ENCODE assay signal across 13 cellular contexts in genomic region chr2:219515874-219516629, GRCh38. TPM values are rescaled to one million over a fixed set of nuclear protein-coding genes. Genes with fewer than 3 reads are reported as not detected.
"Had no signal": no experiment of that assay in that cellular context is flagged by ENCODE, and none has a peak within 500 bp of the region (broad histone marks: within the 10 kb centered on the region; RNA-seq: fewer than 3 reads in every experiment).

No MANE protein-coding gene starts in this region.

- H3K9me3 Mint-ChIP-seq: activated naive CD4-positive, alpha-beta T cell treated with anti-CD3 and anti-CD28 coated beads, Interleukin-2, amount 10 ng/mL, durations not matched to agents 7 days and 5 days; stimulated activated naive B cell treated with anti-CD40 and anti-IgM and Interleukin-4, amounts not matched to agents 10 μg/mL and 1 μg/mL and 100 μg/mL, for 72 hours; T-helper 2 cell treated with Interferon-gamma antibody and Interleukin-4, amounts not matched to agents 5 μg/mL and 100 μg/mL, for 36 hours had no signal

- H3K4me3 Mint-ChIP-seq: activated naive CD4-positive, alpha-beta T cell treated with anti-CD3 and anti-CD28 coated beads, Interleukin-2, amount 10 ng/mL, durations not matched to agents 7 days and 5 days; stimulated activated naive B cell treated with anti-CD40 and anti-IgM and Interleukin-4, amounts not matched to agents 10 μg/mL and 1 μg/mL and 100 μg/mL, for 72 hours; T-helper 2 cell treated with Interferon-gamma antibody and Interleukin-4, amounts not matched to agents 5 μg/mL and 100 μg/mL, for 36 hours had no signal

- H3K27ac Mint-ChIP-seq: activated naive CD4-positive, alpha-beta T cell treated with anti-CD3 and anti-CD28 coated beads, Interleukin-2, amount 10 ng/mL, durations not matched to agents 7 days and 5 days; stimulated activated naive B cell treated with anti-CD40 and anti-IgM and Interleukin-4, amounts not matched to agents 10 μg/mL and 1 μg/mL and 100 μg/mL, for 72 hours; T-helper 2 cell treated with Interferon-gamma antibody and Interleukin-4, amounts not matched to agents 5 μg/mL and 100 μg/mL, for 36 hours had no signal

- ATAC-seq: left lung; stimulated activated naive B cell treated with anti-CD40 and anti-IgM and Interleukin-4, amounts not matched to agents 10 μg/mL and 1 μg/mL and 100 μg/mL, for 72 hours had no signal

- DNase-seq: activated CD4-positive, alpha-beta T cell treated with anti-CD3 and anti-CD28 coated beads, Interleukin-2, amount 50 U/mL, for 4 hours; activated CD4-positive, CD25-positive, alpha-beta regulatory T cell treated with anti-CD3 and anti-CD28 coated beads, Interleukin-2, amount 50 U/mL, for 72 hours; activated naive CD4-positive, alpha-beta T cell treated with anti-CD3 and anti-CD28 coated beads, Interleukin-2, amount 10 ng/mL, durations not matched to agents 7 days and 5 days; activated T-cell treated with anti-CD3 and anti-CD28 coated beads, Interleukin-2, amount 50 U/mL, for 1 hour; adrenal gland; islet precursor cell; mammary epithelial cell; stimulated activated naive B cell treated with anti-CD40 and anti-IgM and Interleukin-4, amounts not matched to agents 10 μg/mL and 1 μg/mL and 100 μg/mL, for 72 hours; tibial artery; uterus had no signal

- H3K36me3 Mint-ChIP-seq: activated naive CD4-positive, alpha-beta T cell treated with anti-CD3 and anti-CD28 coated beads, Interleukin-2, amount 10 ng/mL, durations not matched to agents 7 days and 5 days had no signal

RNA-seq across cellular contexts. Expression of gene ASIC4, which starts 1.8 kb away (rescaled TPM):
- total RNA-seq: hepatocyte, left lung had no signal
